25 cellular contexts compared by ENCODE assay signal in the genomic region with DNA sequence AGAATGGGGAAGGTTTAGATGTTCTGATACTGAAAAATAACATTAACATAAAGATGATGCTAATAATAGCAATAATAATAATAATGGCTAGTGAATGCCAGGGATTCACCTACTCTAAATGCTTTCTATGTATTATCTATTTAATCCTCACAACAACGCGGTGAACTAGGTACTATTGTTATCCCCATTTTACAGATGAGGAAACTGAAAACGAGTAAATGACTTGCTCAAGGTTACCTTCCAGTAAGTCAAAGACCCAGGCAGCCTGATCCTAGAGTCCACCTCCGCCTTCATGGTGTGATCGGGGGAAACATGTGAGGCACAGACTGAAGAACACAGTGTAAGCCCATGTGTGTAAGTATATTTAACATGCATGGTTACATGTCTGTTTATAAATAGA. TPM values are rescaled to one million over a fixed set of nuclear protein-coding genes. Genes with fewer than 3 reads are reported as not detected.
"Had no signal": no experiment of that assay in that cellular context is flagged by ENCODE, and none has a peak within 500 bp of the region (broad histone marks: within the 10 kb centered on the region; RNA-seq: fewer than 3 reads in every experiment).

No MANE protein-coding gene starts in this region.

- DNase-seq: dermis blood vessel endothelial cell; esophagus squamous epithelium; foreskin fibroblast; heart left ventricle; hippocampal formation; kidney glomerular epithelial cell; mesendoderm; naive B cell; spleen; stimulated activated CD4-positive, alpha-beta T cell treated with anti-CD3 and anti-CD28 coated beads, Interleukin-15, amount 100 ng/mL, for 24 hours; stimulated activated CD4-positive, alpha-beta T cell treated with anti-CD3 and anti-CD28 coated beads, Interleukin-1b, Interleukin-23, amount 100 ng/mL, for 48 hours; stimulated activated CD4-positive, alpha-beta T cell treated with anti-CD3 and anti-CD28 coated beads, Interleukin-4, amount 100 ng/mL, for 24 hours; stimulated activated naive CD8-positive, alpha-beta T cell treated with anti-CD3 and anti-CD28 coated beads, Interleukin-15, amount 100 ng/mL, for 72 hours; testis; upper lobe of right lung had no signal

- H3K4me3 Mint-ChIP-seq: stimulated activated memory B cell treated with anti-CD40 and anti-IgM and Interleukin-4, amounts not matched to agents 10 μg/mL and 1 μg/mL and 100 μg/mL, for 72 hours; stimulated activated naive CD8-positive, alpha-beta T cell treated with anti-CD3 and anti-CD28 coated beads, Interleukin-15, amount 100 ng/mL, for 72 hours had no signal

- H3K27ac Mint-ChIP-seq: stimulated activated memory B cell treated with anti-CD40 and anti-IgM and Interleukin-4, amounts not matched to agents 10 μg/mL and 1 μg/mL and 100 μg/mL, for 72 hours had no signal

- H3K27me3 ChIP-seq: heart left ventricle, testis, tibial nerve, upper lobe of right lung, vagina had no signal

- H3K36me3 Mint-ChIP-seq: stimulated activated memory B cell treated with anti-CD40 and anti-IgM and Interleukin-4, amounts not matched to agents 10 μg/mL and 1 μg/mL and 100 μg/mL, for 72 hours had no signal

- H3K27me3 Mint-ChIP-seq: stimulated activated naive CD8-positive, alpha-beta T cell treated with anti-CD3 and anti-CD28 coated beads, Interleukin-15, amount 100 ng/mL, for 72 hours had no signal

- H3K4me3 ChIP-seq: esophagus squamous epithelium, heart left ventricle, spleen, testis, tibial nerve, upper lobe of right lung, vagina had no signal

- ATAC-seq: heart left ventricle; sciatic nerve; stimulated activated memory B cell treated with anti-CD40 and anti-IgM and Interleukin-4, amounts not matched to agents 10 μg/mL and 1 μg/mL and 100 μg/mL, for 72 hours; stimulated activated naive CD8-positive, alpha-beta T cell treated with anti-CD3 and anti-CD28 coated beads, Interleukin-15, amount 100 ng/mL, for 72 hours; upper lobe of right lung had no signal

- H3K4me1 ChIP-seq: testis, vagina had no signal

- H3K9me3 ChIP-seq: esophagus squamous epithelium, heart left ventricle, neutrophil, spleen, testis, tibial nerve, upper lobe of right lung, vagina had no signal

- H3K36me3 ChIP-seq: esophagus squamous epithelium, neutrophil, spleen, tibial nerve, upper lobe of right lung, vagina had no signal

- H3K27ac ChIP-seq: esophagus squamous epithelium, heart left ventricle, neutrophil, spleen, testis, tibial nerve, upper lobe of right lung, vagina had no signal

RNA-seq across cellular contexts. Expression of a gene that starts 30.4 kb away (rescaled TPM):
- total RNA-seq: epithelial cell of proximal tubule had no signal

RNA-seq across cellular contexts. Expression of a gene that starts 38.0 kb away (rescaled TPM):
- total RNA-seq: dermis blood vessel endothelial cell, epithelial cell of proximal tubule, esophagus squamous epithelium, heart left ventricle, lung microvascular endothelial cell, osteoblast, pulmonary artery endothelial cell, sciatic nerve, spleen, subcutaneous adipose tissue, tibial nerve, upper lobe of right lung, vagina had no signal
